8 cellular contexts compared by ENCODE assay signal in the genomic region with DNA sequence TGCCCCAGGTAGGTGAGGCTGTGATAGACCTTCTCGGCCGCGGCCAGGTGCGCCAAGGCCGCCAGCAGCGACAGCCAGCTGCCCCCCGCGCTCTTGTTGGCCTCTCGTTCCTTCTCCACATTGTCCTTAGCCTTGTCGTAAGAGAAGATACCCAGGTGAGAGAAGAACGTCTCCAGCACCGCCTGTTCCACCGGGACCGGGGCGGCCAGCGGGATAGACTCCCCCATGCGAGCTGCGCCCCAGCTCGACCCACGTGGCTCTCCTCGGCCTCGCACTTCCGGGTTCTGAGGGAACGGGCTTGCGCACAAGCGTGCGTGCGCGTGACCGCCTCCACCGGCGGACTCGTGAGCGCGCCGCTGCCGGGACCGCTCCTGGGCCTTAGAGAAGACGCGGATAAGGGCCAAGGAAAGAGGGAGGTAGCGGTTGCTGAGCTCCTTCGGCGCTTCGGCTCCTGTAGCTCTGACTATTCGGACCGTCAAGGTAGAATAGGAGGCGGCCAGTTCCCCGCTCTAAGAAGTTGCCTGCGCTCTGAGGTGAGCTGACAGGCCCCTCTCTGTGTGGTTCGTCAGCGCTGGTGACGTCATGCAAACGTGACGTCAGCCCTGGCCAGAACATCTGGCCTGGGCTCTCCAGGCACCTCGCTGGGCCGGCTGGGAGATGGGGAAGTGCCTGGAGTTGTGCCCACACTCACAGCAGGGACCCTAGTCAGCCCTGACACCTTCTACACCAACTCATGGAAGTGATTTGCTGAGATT. TPM values are rescaled to one million over a fixed set of nuclear protein-coding genes. Genes with fewer than 3 reads are reported as not detected.
A peak's percentile ranks its signal among the peaks of the same experiment; 100 is the strongest.
DNase-seq lines count a peak whose midpoint lies in the region; ATAC-seq and TF ChIP-seq lines count a peak whose summit lies in the region.

KICS2 (minus strand) TSS at position 286 of the 755 bp plus-strand sequence; CDS start at position 227, 59 bp downstream.

- H3K36me3 ChIP-seq in esophagus squamous epithelium: no peaks in the 10 kb centered on the region

- DNase-seq in DMS79 treated with DMSO at 0.1 percent for 48 hours (lab: John Stamatoyannopoulos, UW) (peak; percentile 45), KG1 (lab: John Stamatoyannopoulos, UW) (peak; percentile 62), esophagus squamous epithelium (lab: John Stamatoyannopoulos, UW) (peak; percentile 55), myocyte (ENCODE audit: low read depth) (peak; percentile 95)
- peak; percentile 91 to 94 for DNase-seq in activated T-cell treated with anti-CD3 and anti-CD28 coated beads, Interleukin-2, amount 50 U/mL, for 48 hours
- peak; percentile 83 to 87 for DNase-seq in stimulated activated CD8-positive, alpha-beta memory T cell treated with anti-CD3 and anti-CD28 coated beads, Interleukin-7, amount 100 ng/mL, for 4 hours (ENCODE audit: low read depth in 2 of 2)

- H3K27ac ChIP-seq in esophagus squamous epithelium: peak within 1 kb of the TSS; percentile 90 to 98 (median 96)

- TF ChIP-seq CTCF in esophagus squamous epithelium (IDR thresholded peaks at IDR 0.05): peak in 3 of 6 experiments; percentile 3 to 14 (median 3)

- peak within 1 kb of the TSS; percentile 68 to 94 (median 85) for H3K4me3 ChIP-seq in esophagus squamous epithelium

- no peaks in the 10 kb centered on the region for H3K9me3 ChIP-seq in esophagus squamous epithelium

- peak in 3 of 4 donors; percentile 72 to 92 (median 80) for TF ChIP-seq POLR2A in esophagus squamous epithelium (IDR thresholded peaks at IDR 0.05)

- intact Hi-C loops in esophagus squamous epithelium (cut with DNase I): no loop called here

- 0% methylated on average over 7 to 28 of the region's 56 CpGs for WGBS in esophagus squamous epithelium, 2 donors

- peak; percentile 97 for ATAC-seq in GM21737 (IDR thresholded peaks at IDR 0.05; ENCODE audit: unreplicated experiment)

- H3K4me1 ChIP-seq in esophagus squamous epithelium: peaks cover 0 to 28% (median 3%) of the 10 kb centered on the region in 3 donors

- H3K27me3 ChIP-seq in esophagus squamous epithelium: no peaks in the 10 kb centered on the region

TF ChIP-seq in PFSK-1, 5 proteins besides CTCF, POLR2A, EP300 and RAD21:
- peak; percentile 54 for TF ChIP-seq FOXP2 (optimal IDR thresholded peaks at IDR 0.05; ENCODE audit: borderline replicate concordance, extremely low read depth, extremely low read length, insufficient read depth)
- no peak for TF ChIP-seq TAF1 (IDR thresholded peaks at IDR 0.05; ENCODE audit: borderline replicate concordance, insufficient read depth, low read length)
- TF ChIP-seq SIN3A (IDR thresholded peaks at IDR 0.05; ENCODE audit: borderline replicate concordance, insufficient read depth, low read length): peak; percentile 74; the same call in 1 of the 2 replicates
- TF ChIP-seq, protein P1, sequence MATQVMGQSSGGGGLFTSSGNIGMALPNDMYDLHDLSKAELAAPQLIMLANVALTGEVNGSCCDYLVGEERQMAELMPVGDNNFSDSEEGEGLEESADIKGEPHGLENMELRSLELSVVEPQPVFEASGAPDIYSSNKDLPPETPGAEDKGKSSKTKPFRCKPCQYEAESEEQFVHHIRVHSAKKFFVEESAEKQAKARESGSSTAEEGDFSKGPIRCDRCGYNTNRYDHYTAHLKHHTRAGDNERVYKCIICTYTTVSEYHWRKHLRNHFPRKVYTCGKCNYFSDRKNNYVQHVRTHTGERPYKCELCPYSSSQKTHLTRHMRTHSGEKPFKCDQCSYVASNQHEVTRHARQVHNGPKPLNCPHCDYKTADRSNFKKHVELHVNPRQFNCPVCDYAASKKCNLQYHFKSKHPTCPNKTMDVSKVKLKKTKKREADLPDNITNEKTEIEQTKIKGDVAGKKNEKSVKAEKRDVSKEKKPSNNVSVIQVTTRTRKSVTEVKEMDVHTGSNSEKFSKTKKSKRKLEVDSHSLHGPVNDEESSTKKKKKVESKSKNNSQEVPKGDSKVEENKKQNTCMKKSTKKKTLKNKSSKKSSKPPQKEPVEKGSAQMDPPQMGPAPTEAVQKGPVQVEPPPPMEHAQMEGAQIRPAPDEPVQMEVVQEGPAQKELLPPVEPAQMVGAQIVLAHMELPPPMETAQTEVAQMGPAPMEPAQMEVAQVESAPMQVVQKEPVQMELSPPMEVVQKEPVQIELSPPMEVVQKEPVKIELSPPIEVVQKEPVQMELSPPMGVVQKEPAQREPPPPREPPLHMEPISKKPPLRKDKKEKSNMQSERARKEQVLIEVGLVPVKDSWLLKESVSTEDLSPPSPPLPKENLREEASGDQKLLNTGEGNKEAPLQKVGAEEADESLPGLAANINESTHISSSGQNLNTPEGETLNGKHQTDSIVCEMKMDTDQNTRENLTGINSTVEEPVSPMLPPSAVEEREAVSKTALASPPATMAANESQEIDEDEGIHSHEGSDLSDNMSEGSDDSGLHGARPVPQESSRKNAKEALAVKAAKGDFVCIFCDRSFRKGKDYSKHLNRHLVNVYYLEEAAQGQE (IDR thresholded peaks at IDR 0.05; ENCODE audit: insufficient read depth in 1 of 2, low read depth in 2 of 2, low read length in 2 of 2): 0 out of 4 replicates have a peak, but pooled peaks of 1 of the 2 experiments have one; percentile 47
- peak; percentile 68; the same call in 1 of the 2 replicates for TF ChIP-seq POLR2AphosphoS5 (IDR thresholded peaks at IDR 0.05; ENCODE audit: low read depth, low read length)

RNA-seq across cellular contexts. Expression of gene KICS2, which starts in this region (rescaled TPM):
- 3.9 TPM for polyA plus RNA-seq in PFSK-1 (2012; ENCODE audit: insufficient read length, low read depth)
- total RNA-seq in esophagus squamous epithelium (10 to 100 TPM in 2 of 4 donors, 1 to 10 TPM in 2; 6.2 to 15.8 (median 9.8) TPM), myocyte (7.2 and 8.5 TPM in 2 replicates)
- 3.2 TPM for polyA plus RNA-seq in myocyte (2012)

Comparison
In these comparisons a context has a peak if more than half of its experiments do, and no peak if none do; other contexts are left out.
1. Peak in every context shown above with its lines: DNase-seq, ATAC-seq, H3K4me3 ChIP-seq and H3K27ac ChIP-seq.
2. DNase-seq: peak in every context shown above with its lines; median percentile 95 in myocyte; 92 in activated T-cell treated with anti-CD3 and anti-CD28 coated beads, Interleukin-2, amount 50 U/mL, for 48 hours; 85 in stimulated activated CD8-positive, alpha-beta memory T cell treated with anti-CD3 and anti-CD28 coated beads, Interleukin-7, amount 100 ng/mL, for 4 hours; 62 in KG1; 55 in esophagus squamous epithelium; 45 in DMS79 treated with DMSO at 0.1 percent for 48 hours.